ENCODE assay signal across 10 cellular contexts in the genomic region with DNA sequence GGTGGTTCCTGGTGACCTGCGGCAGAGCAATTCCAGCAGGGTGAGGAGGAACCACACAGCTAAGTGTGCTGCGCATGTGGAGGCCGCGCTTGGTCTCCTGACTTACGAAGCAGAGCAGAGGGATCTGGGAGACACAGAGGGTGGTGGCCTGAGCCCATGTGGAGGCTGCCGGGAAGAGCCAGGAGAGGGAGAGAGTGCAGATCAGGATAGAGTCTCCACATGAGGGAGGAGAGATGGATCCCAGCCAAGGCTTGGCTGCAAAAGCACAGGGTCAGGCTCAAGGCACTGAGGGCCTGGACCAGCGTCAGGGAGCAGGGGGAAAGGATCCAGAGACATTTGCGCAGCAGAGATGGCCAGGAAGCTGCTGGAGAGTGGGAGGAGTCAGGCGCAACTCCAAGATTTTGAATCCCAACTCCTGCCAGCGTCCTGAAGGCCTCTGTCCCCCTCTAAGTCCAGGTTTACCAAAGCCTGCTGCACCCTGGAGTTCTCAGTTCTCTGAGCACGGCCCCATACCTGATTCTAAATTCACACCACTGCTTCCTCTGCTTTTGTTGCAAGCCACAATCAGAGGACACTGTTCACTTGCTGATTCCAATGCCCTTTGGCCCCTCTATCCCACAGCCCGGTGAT. TPM values are rescaled to one million over a fixed set of nuclear protein-coding genes. Genes with fewer than 3 reads are reported as not detected.
DNase-seq lines count a peak whose midpoint lies in the region; ATAC-seq and TF ChIP-seq lines count a peak whose summit lies in the region.
"Had no signal": no experiment of that assay in that cellular context is flagged by ENCODE, and none has a peak within 500 bp of the region (broad histone marks: within the 10 kb centered on the region; RNA-seq: fewer than 3 reads in every experiment).

No MANE protein-coding gene starts in this region.

- 7 to 12% methylated on average over 4 to 12 of the region's 12 CpGs for whole genome bisulfite sequencing in gastroesophageal sphincter (ENCODE audit: low coverage in 1 of 2), 2 donors

- CTCF ChIA-PET in RWPE1 (lab: Yijun Ruan, JAX) = no interaction called here

- ATAC-seq in gastroesophageal sphincter (peak; percentile 97), omental fat pad (ENCODE audit: low FRiP score) (peak; percentile 68)

- TF ChIP-seq EP300 in gastroesophageal sphincter (IDR thresholded peaks at IDR 0.05) = no peak

- H3K27me3 ChIP-seq in gastroesophageal sphincter = no peaks in the 10 kb centered on the region

- no peaks in the 10 kb centered on the region for H3K9me3 ChIP-seq in gastroesophageal sphincter

- no peak overlapping the region for H3K4me3 ChIP-seq in gastroesophageal sphincter

- peaks cover 0 to 29% (median 14%) of the 10 kb centered on the region in 3 donors for H3K4me1 ChIP-seq in gastroesophageal sphincter

- no peaks in the 10 kb centered on the region for H3K36me3 ChIP-seq in gastroesophageal sphincter

- POLR2A ChIA-PET in RWPE1 (lab: Yijun Ruan, JAX; ENCODE audit: low non-redundant PET) = no interaction called here

- TF ChIP-seq CTCF in RWPE1 (conservative IDR thresholded peaks at IDR 0.05; ENCODE audit: low read depth) (no peak), gastroesophageal sphincter (IDR thresholded peaks at IDR 0.05) (peak in 1 of 4 experiments; percentile 20), omental fat pad (IDR thresholded peaks at IDR 0.05) (no peak)

- peak in 1 of 2 donors; percentile 10 for TF ChIP-seq POLR2A in gastroesophageal sphincter (IDR thresholded peaks at IDR 0.05)

- H3K27ac ChIP-seq in RWPE1 (peak overlapping the region; percentile 4), gastroesophageal sphincter (peak overlapping the region; percentile 47 to 89 (median 82))

- DNase-seq in AG08395 (ENCODE audit: low spot score) = peak; percentile 68
- no peak for DNase-seq in RWPE1 (ENCODE audit: low spot score)
- DNase-seq in omental fat pad (ENCODE audit: low spot score) = peak; percentile 54
- no peak for DNase-seq in NCI-H1694 treated with DMSO at 0.1 percent for 48 hours (lab: John Stamatoyannopoulos, UW)
- DNase-seq in GM19238 (ENCODE audit: insufficient read length, low spot score) = no peak
- no peak for DNase-seq in NCI-H1436 (lab: John Stamatoyannopoulos, UW)
- no peak for DNase-seq in stimulated activated naive CD4-positive, alpha-beta T cell (lab: John Stamatoyannopoulos, UW)
- DNase-seq: activated naive CD4-positive, alpha-beta T cell treated with anti-CD3 and anti-CD28 coated beads for 36 hours; NCI-H1417 had no signal

RNA-seq across cellular contexts. Expression of a gene that starts 11.3 kb away (rescaled TPM):
- total RNA-seq in gastroesophageal sphincter (100 to 1,000 TPM in 1 of 4 donors, 10 to 100 TPM in 3; 55.6 to 101 (median 77.9) TPM), omental fat pad (100 to 1,000 TPM in 1 of 4 donors, 10 to 100 TPM in 3; 38.7 to 108 (median 54.8) TPM)

RNA-seq across cellular contexts. Expression of a gene that starts 19.1 kb away (rescaled TPM):
- 1 to 10 TPM in 3 of 4 donors, under 1 TPM in 1; 0.31 to 3.5 (median 1.5) TPM for total RNA-seq in gastroesophageal sphincter
- total RNA-seq in omental fat pad = 1 to 10 TPM in 2 of 4 donors, under 1 TPM in 2; 0.38 to 5.2 (median 1.5) TPM

RNA-seq across cellular contexts. Expression of a gene that starts 36.3 kb away (rescaled TPM):
- 10 to 100 TPM in 2 of 4 donors, 1 to 10 TPM in 2; 8.5 to 14.9 (median 11.1) TPM for total RNA-seq in gastroesophageal sphincter
- total RNA-seq in omental fat pad = 10 to 100 TPM in 3 of 4 donors, 1 to 10 TPM in 1; 7.6 to 25.5 (median 15.7) TPM

RNA-seq across cellular contexts. Expression of a gene that starts 54.3 kb away (rescaled TPM):
- total RNA-seq in gastroesophageal sphincter (10 to 100 TPM in 1 of 4 donors, 1 to 10 TPM in 3; 6.4 to 13.0 (median 9.7) TPM), omental fat pad (10 to 100 TPM in 1 of 4 donors, 1 to 10 TPM in 3; 3.2 to 17.0 (median 6.1) TPM)

RNA-seq across cellular contexts. Expression of a gene that starts 58.7 kb away (rescaled TPM):
- 100 to 1,000 TPM; 107 to 123 (median 117) TPM for total RNA-seq in gastroesophageal sphincter
- total RNA-seq in omental fat pad = 100 to 1,000 TPM; 140 to 169 (median 155) TPM

Comparison
In these comparisons a context has a peak if more than half of its experiments do, and no peak if none do; other contexts are left out.
1. DNase-seq: peak in AG08395 (single experiment) and omental fat pad (single experiment); none in RWPE1 (single experiment), NCI-H1694 treated with DMSO at 0.1 percent for 48 hours (single experiment), GM19238 (single experiment), NCI-H1436 (single experiment) and stimulated activated naive CD4-positive, alpha-beta T cell (0 of 6).